ENCODE assay signal across 18 cellular contexts in genomic region chr17:31645351-31645750, GRCh38.
DNase-seq lines count a peak whose midpoint lies in the region; ATAC-seq and TF ChIP-seq lines count a peak whose summit lies in the region.
"Had no signal": no experiment of that assay in that cellular context is flagged by ENCODE, and none has a peak within 500 bp of the region (broad histone marks: within the 10 kb centered on the region; RNA-seq: fewer than 3 reads in every experiment).

No MANE protein-coding gene starts in this region.

- no peaks in the 10 kb centered on the region for H3K4me1 ChIP-seq in HCT116 (ENCODE audit: control insufficient read depth in 1 of 2, insufficient read depth in 2 of 2, low read length in 2 of 2)
- no peaks in the 10 kb centered on the region for H3K4me1 ChIP-seq in upper lobe of right lung
- H3K4me1 ChIP-seq: A549; BLaER1 treated with 17β-estradiol and CSF1 and Interleukin-3, amounts not matched to agents 10 nM and 100 nM; SJSA1 had no signal

- no peak overlapping the region for H3K27ac ChIP-seq in HCT116 (ENCODE audit: low read depth, low read length)
- H3K27ac ChIP-seq in upper lobe of right lung, result no peak overlapping the region
- H3K27ac ChIP-seq: A549; BLaER1 treated with 17β-estradiol and CSF1 and Interleukin-3, amounts not matched to agents 10 nM and 100 nM; SJSA1 had no signal

- POLR2A ChIA-PET in HCT116 (lab: Charles Lee), result no interaction called here

- no peak for TF ChIP-seq POLR2A in HCT116 (IDR thresholded peaks at IDR 0.05; ENCODE audit: borderline replicate concordance, extremely low read depth, insufficient read depth, insufficient read length)

- H3K4me3 ChIP-seq in HCT116 (replicated peaks in 1 of 2; ENCODE audit: low read depth in 1 of 2, low read length in 2 of 2), result no peak overlapping the region
- H3K4me3 ChIP-seq in upper lobe of right lung, result no peak overlapping the region
- no peak overlapping the region for H3K4me3 ChIP-seq in H7 (ENCODE audit: insufficient read depth, low read depth, low read length)
- H3K4me3 ChIP-seq: A549; BLaER1 treated with 17β-estradiol and CSF1 and Interleukin-3, amounts not matched to agents 10 nM and 100 nM; SJSA1 had no signal

- CTCF ChIA-PET in activated naive CD4-positive, alpha-beta T cell treated with anti-CD3 and anti-CD28 coated beads for 36 hours (lab: Charles Lee), result no interaction called here
- CTCF ChIA-PET in HCT116 (lab: Charles Lee), result no interaction called here

- H3K4me1 Mint-ChIP-seq in activated naive CD4-positive, alpha-beta T cell treated with anti-CD3 and anti-CD28 coated beads for 36 hours (ENCODE audit: low read depth), result no peaks in the 10 kb centered on the region

- H3K4me3 Mint-ChIP-seq in activated naive CD4-positive, alpha-beta T cell treated with anti-CD3 and anti-CD28 coated beads for 36 hours, result no peak overlapping the region
- H3K4me3 Mint-ChIP-seq: CD8-positive, alpha-beta T cell; HFFc6 had no signal

- H3K9me3 Mint-ChIP-seq in activated naive CD4-positive, alpha-beta T cell treated with anti-CD3 and anti-CD28 coated beads for 36 hours, result peaks cover 17% of the 10 kb centered on the region

- RAD21 ChIA-PET in HCT116 (lab: Charles Lee; ENCODE audit: low non-redundant PET in 1 of 2, low total read pairs in 2 of 2, uncharacterized antibody in 2 of 2, unreplicated experiment in 2 of 2), result no interaction called here

- H3K79me2 ChIP-seq in HCT116 (ENCODE audit: insufficient read depth, low read length), result no peaks in the 10 kb centered on the region

- peak; percentile 53 for TF ChIP-seq RAD21 in HCT116 (IDR thresholded peaks at IDR 0.05; ENCODE audit: low read depth)

- H4K20me1 ChIP-seq in HCT116 (ENCODE audit: insufficient read depth), result no peaks in the 10 kb centered on the region
- H4K20me1 ChIP-seq: BLaER1 treated with 17β-estradiol and CSF1 and Interleukin-3, amounts not matched to agents 10 nM and 100 nM had no signal

- no peaks in the 10 kb centered on the region for H3K27me3 ChIP-seq in HCT116 (ENCODE audit: insufficient read depth, low read length)
- H3K27me3 ChIP-seq in upper lobe of right lung, result no peaks in the 10 kb centered on the region
- H3K27me3 ChIP-seq in H7 (ENCODE audit: control insufficient read depth, insufficient read depth, low read length), result no peaks in the 10 kb centered on the region
- H3K27me3 ChIP-seq: BLaER1 treated with 17β-estradiol and CSF1 and Interleukin-3, amounts not matched to agents 10 nM and 100 nM; SJSA1 had no signal

- no TSS peak for BruUV-seq in HCT116 (replicated peaks; lab: Mats Ljungman, UMichigan)

- intact Hi-C loops in activated naive CD4-positive, alpha-beta T cell treated with anti-CD3 and anti-CD28 coated beads for 36 hours (cut with micrococcal nuclease), result no loop called here
- intact Hi-C loops in HCT116 (cut with micrococcal nuclease) (no loop called here), upper lobe of right lung (cut with DNase I) (no loop called here)

- H3K9me3 ChIP-seq in HCT116 (ENCODE audit: control insufficient read depth in 1 of 2, insufficient read depth in 1 of 2, low read depth in 1 of 2, low read length in 2 of 2) (no peaks in the 10 kb centered on the region; a peak in 1 of 4 replicates), upper lobe of right lung (no peaks in the 10 kb centered on the region)
- H3K9me3 ChIP-seq: SJSA1 had no signal

- no peak overlapping the region for H3K27ac Mint-ChIP-seq in activated naive CD4-positive, alpha-beta T cell treated with anti-CD3 and anti-CD28 coated beads for 36 hours
- H3K27ac Mint-ChIP-seq: CD8-positive, alpha-beta T cell; HFFc6 had no signal

- H3K36me3 ChIP-seq in HCT116 (ENCODE audit: control insufficient read depth in 1 of 2, insufficient read depth in 2 of 2, low read length in 2 of 2), result no peaks in the 10 kb centered on the region
- no peaks in the 10 kb centered on the region for H3K36me3 ChIP-seq in upper lobe of right lung
- no peaks in the 10 kb centered on the region for H3K36me3 ChIP-seq in H7 (replicated peaks; ENCODE audit: control insufficient read depth, insufficient read depth, low read length)
- H3K36me3 ChIP-seq: BLaER1 treated with 17β-estradiol and CSF1 and Interleukin-3, amounts not matched to agents 10 nM and 100 nM; SJSA1 had no signal

- H3K4me2 ChIP-seq in HCT116 (ENCODE audit: low read length), result no peak overlapping the region
- H3K4me2 ChIP-seq: A549; BLaER1 treated with 17β-estradiol and CSF1 and Interleukin-3, amounts not matched to agents 10 nM and 100 nM had no signal

- H3K36me3 Mint-ChIP-seq in activated naive CD4-positive, alpha-beta T cell treated with anti-CD3 and anti-CD28 coated beads for 36 hours (ENCODE audit: low read depth), result no peaks in the 10 kb centered on the region
- H3K36me3 Mint-ChIP-seq: CD8-positive, alpha-beta T cell had no signal

- ATAC-seq in HCT116, result peak; percentile 54
- ATAC-seq in upper lobe of right lung, result peak; percentile 19
- ATAC-seq in GM19397 (IDR thresholded peaks at IDR 0.05; ENCODE audit: unreplicated experiment), result no peak
- ATAC-seq: A549; CD8-positive, alpha-beta T cell; Panc1 had no signal

- H2AFZ ChIP-seq in HCT116 (ENCODE audit: low read depth, low read length, poor library complexity, severe bottlenecking), result no peak overlapping the region

- TF ChIP-seq CTCF in HCT116 (IDR thresholded peaks at IDR 0.05 in 2 of 3, conservative IDR thresholded peaks at IDR 0.05 in 1 of 3; ENCODE audit: borderline replicate concordance in 1 of 3, insufficient read depth in 1 of 3, low read depth in 2 of 3, low read length in 2 of 3) (0 out of 6 replicates have a peak, but pooled peaks of 1 of the 3 experiments have one; percentile 4), upper lobe of right lung (IDR thresholded peaks at IDR 0.05) (no peak)

- H3K9me2 ChIP-seq in HCT116 (ENCODE audit: insufficient read depth), result no peaks in the 10 kb centered on the region

- H3K9ac ChIP-seq in HCT116 (ENCODE audit: low read length), result no peak overlapping the region
- H3K9ac ChIP-seq: BLaER1 treated with 17β-estradiol and CSF1 and Interleukin-3, amounts not matched to agents 10 nM and 100 nM had no signal

- DNase-seq in activated naive CD4-positive, alpha-beta T cell treated with anti-CD3 and anti-CD28 coated beads for 36 hours, result peak; percentile 10
- DNase-seq in activated naive CD4-positive, alpha-beta T cell (lab: John Stamatoyannopoulos, UW), result no peak
- no peak for DNase-seq in HCT116 (ENCODE audit: low read depth, low spot score)
- peak; percentile 31 for DNase-seq in islet precursor cell
- no peak for DNase-seq in upper lobe of right lung
- no peak for DNase-seq in H7
- DNase-seq: CD8-positive, alpha-beta T cell; DMS53; HFFc6; KG1; NCI-H1105 treated with DMSO at 0.1 percent for 48 hours; NCI-H1694 treated with DMSO at 0.1 percent for 48 hours; NCI-H510A had no signal

- peaks cover 20% of the 10 kb centered on the region for H3K27me3 Mint-ChIP-seq in activated naive CD4-positive, alpha-beta T cell treated with anti-CD3 and anti-CD28 coated beads for 36 hours (ENCODE audit: low read depth)

TF ChIP-seq in HCT116, 20 proteins besides CTCF, POLR2A, EP300 and RAD21:
- TF ChIP-seq ATF3 (IDR thresholded peaks at IDR 0.05), result no peak
- no peak for TF ChIP-seq EZH2 (IDR thresholded peaks at IDR 0.05)
- TF ChIP-seq EGR1 (IDR thresholded peaks at IDR 0.05; ENCODE audit: low read depth), result no peak
- TF ChIP-seq POLR2AphosphoS5 (IDR thresholded peaks at IDR 0.05; ENCODE audit: low read depth, low read length), result no peak
- TF ChIP-seq EZH2phosphoT487 (IDR thresholded peaks at IDR 0.05; ENCODE audit: borderline replicate concordance), result no peak
- no peak for TF ChIP-seq ZNF274 (IDR thresholded peaks at IDR 0.05; ENCODE audit: low read depth, low read length)
- no peak for TF ChIP-seq REST (IDR thresholded peaks at IDR 0.05; ENCODE audit: low read depth)
- TF ChIP-seq CEBPB (IDR thresholded peaks at IDR 0.05; ENCODE audit: low read depth), result no peak
- no peak for TF ChIP-seq JUND (IDR thresholded peaks at IDR 0.05)
- TF ChIP-seq SP1 (IDR thresholded peaks at IDR 0.05; ENCODE audit: low read depth), result no peak
- TF ChIP-seq YY1 (IDR thresholded peaks at IDR 0.05; ENCODE audit: extremely low read depth, insufficient replicate concordance, low read depth, low read length), result no peak
- no peak for TF ChIP-seq CBX3 (IDR thresholded peaks at IDR 0.05; ENCODE audit: low read depth)
- TF ChIP-seq MAX (IDR thresholded peaks at IDR 0.05), result no peak

Comparison
In these comparisons a context has a peak if more than half of its experiments do, and no peak if none do; other contexts are left out.
1. DNase-seq: peak in activated naive CD4-positive, alpha-beta T cell treated with anti-CD3 and anti-CD28 coated beads for 36 hours (single experiment) and islet precursor cell (single experiment); none in activated naive CD4-positive, alpha-beta T cell (0 of 4), HCT116 (single experiment), upper lobe of right lung (single experiment) and H7 (single experiment).